In genomic region chr16:48164907-48165715, GRCh38 we compare ENCODE assay signal across 8 cellular contexts.
DNase-seq lines count a peak whose midpoint lies in the region; ATAC-seq and TF ChIP-seq lines count a peak whose summit lies in the region.

No MANE protein-coding gene starts in this region.

- DNase-seq in AG09319 (ENCODE audit: extremely low read depth, low read depth) (peak; percentile 31), NOMO-1 treated with DMSO at 0.1 percent for 48 hours (lab: John Stamatoyannopoulos, UW; ENCODE audit: unreplicated experiment) (peak; percentile 24), epidermal melanocyte (ENCODE audit: insufficient read length, low spot score) (peak; percentile 58), midbrain (lab: John Stamatoyannopoulos, UW) (peak; percentile 67)
- DNase-seq in activated CD8-positive, alpha-beta memory T cell treated with anti-CD3 and anti-CD28 coated beads, Interleukin-2, amount 50 U/mL, for 24 hours (ENCODE audit: extremely low read depth) = peak; percentile 27
- DNase-seq in stimulated activated CD8-positive, alpha-beta memory T cell treated with anti-CD3 and anti-CD28 coated beads, Interleukin-4, amount 100 ng/mL, for 1 hour (ENCODE audit: low read depth in 2 of 2, low spot score in 1 of 2) = peak; percentile 28 to 32

- ATAC-seq in GM18909 (IDR thresholded peaks at IDR 0.05; ENCODE audit: poor library complexity, unreplicated experiment) (peak; percentile 91), HG03442 (IDR thresholded peaks at IDR 0.05; ENCODE audit: unreplicated experiment) (peak; percentile 68)

- peak; percentile 90 for TF ChIP-seq CTCF in AG09319 (IDR thresholded peaks at IDR 0.05; ENCODE audit: low read depth, low read length)

Comparison
In these comparisons a context has a peak if more than half of its experiments do, and no peak if none do; other contexts are left out.
1. Peak in every context shown above with its lines: DNase-seq and ATAC-seq.